Comparison of ENCODE assay signal across 1 cellular context in genomic region chr2:30276455-30276911, GRCh38.
TF ChIP-seq lines count a peak whose summit lies in the region.

No MANE protein-coding gene starts in this region.

TF ChIP-seq in HepG2, 621 proteins besides CTCF, POLR2A, EP300 and RAD21 (continued from another document):
- TF ChIP-seq ZBTB40 (IDR thresholded peaks at IDR 0.05) (no peak), ZBTB40 (CRISPR knock-in tag; IDR thresholded peaks at IDR 0.05) (no peak), AKNA (CRISPR knock-in tag; IDR thresholded peaks at IDR 0.05; ENCODE audit: borderline replicate concordance) (no peak), ZSCAN21 (CRISPR knock-in tag; IDR thresholded peaks at IDR 0.05; ENCODE audit: borderline replicate concordance) (no peak), PITX1 (CRISPR knock-in tag; IDR thresholded peaks at IDR 0.05) (no peak), HOMEZ (CRISPR knock-in tag; IDR thresholded peaks at IDR 0.05; ENCODE audit: low read depth) (no peak), ZSCAN5A (CRISPR knock-in tag; IDR thresholded peaks at IDR 0.05; ENCODE audit: borderline replicate concordance) (no peak), PTBP1 (IDR thresholded peaks at IDR 0.05; ENCODE audit: low read depth, low read length, poor library complexity, severe bottlenecking) (no peak), ZNF44 (CRISPR knock-in tag; IDR thresholded peaks at IDR 0.05) (no peak)
